ENCODE assay signal across 1 cellular context in genomic region chr1:31980835-31981782, GRCh38.
TF ChIP-seq lines count a peak whose summit lies in the region.

No MANE protein-coding gene starts in this region.

TF ChIP-seq in GM23338, 12 proteins besides CTCF, POLR2A, EP300 and RAD21 (continued from another document):
- TF ChIP-seq ZNF462 (CRISPR knock-in tag; IDR thresholded peaks at IDR 0.05) = no peak
- TF ChIP-seq REST (IDR thresholded peaks at IDR 0.05; ENCODE audit: unreplicated experiment) = no peak
- TF ChIP-seq ETS1 (IDR thresholded peaks at IDR 0.05) = no peak
- TF ChIP-seq ZNF114 (CRISPR knock-in tag; IDR thresholded peaks at IDR 0.05) = no peak
- TF ChIP-seq NANOG (IDR thresholded peaks at IDR 0.05; ENCODE audit: borderline replicate concordance) = no peak
- TF ChIP-seq EZH2 (IDR thresholded peaks at IDR 0.05; ENCODE audit: low read depth, unreplicated experiment) = no peak
- no peak for TF ChIP-seq STAT1 (IDR thresholded peaks at IDR 0.05; ENCODE audit: unreplicated experiment)
- TF ChIP-seq CREB1 (CRISPR knock-in tag; IDR thresholded peaks at IDR 0.05; ENCODE audit: low read depth) = no peak
- TF ChIP-seq POLR2AphosphoS5 (IDR thresholded peaks at IDR 0.05; ENCODE audit: low read depth) = no peak
